Comparison of ENCODE assay signal across 18 cellular contexts in genomic region chr6:158344534-158344933, GRCh38. TPM values are rescaled to one million over a fixed set of nuclear protein-coding genes. Genes with fewer than 3 reads are reported as not detected.
DNase-seq lines count a peak whose midpoint lies in the region; ATAC-seq and TF ChIP-seq lines count a peak whose summit lies in the region.
"Had no signal": no experiment of that assay in that cellular context is flagged by ENCODE, and none has a peak within 500 bp of the region (broad histone marks: within the 10 kb centered on the region; RNA-seq: fewer than 3 reads in every experiment).

No MANE protein-coding gene starts in this region.

- H3K4me1 ChIP-seq in OCI-LY3 (ENCODE audit: low read length) (peaks cover 15% of the 10 kb centered on the region), stomach (peaks cover 0 to 44% (median 10%) of the 10 kb centered on the region in 4 donors)

- no peak for TF ChIP-seq EP300 in stomach (IDR thresholded peaks at IDR 0.05)

- peaks cover 3% of the 10 kb centered on the region; the same call in 1 of the 2 replicates for H4K20me1 ChIP-seq in OCI-LY3 (ENCODE audit: insufficient read depth, low read length)

- no peak overlapping the region; the same call in 1 of the 2 replicates for H3K27ac ChIP-seq in OCI-LY3 (ENCODE audit: low read length)
- peak overlapping the region in 2 of 5 donors; percentile 1 to 49 for H3K27ac ChIP-seq in stomach
- H3K27ac ChIP-seq: HL-60 had no signal

- H3K27me3 ChIP-seq in OCI-LY3 (ENCODE audit: low read depth, low read length) (no peaks in the 10 kb centered on the region), stomach (no peaks in the 10 kb centered on the region)

- H3K4me2 ChIP-seq in OCI-LY3 (ENCODE audit: low read length), result peak overlapping the region; percentile 72

- H3K79me2 ChIP-seq in OCI-LY3 (ENCODE audit: low read length), result no peaks in the 10 kb centered on the region

- H3K4me3 ChIP-seq in OCI-LY3 (ENCODE audit: low read length) (peak overlapping the region; percentile 18), stomach (no peak overlapping the region)

- DNase-seq in GM10266 (ENCODE audit: extremely low spot score) (peak; percentile 33), head of caudate nucleus (no peak), stomach (no peak), NCI-H2171 (lab: John Stamatoyannopoulos, UW) (no peak)
- DNase-seq: activated B cell treated with CpG ODN at 0.5 μM for 24 hours; activated T-cell treated with anti-CD3 and anti-CD28 coated beads, Interleukin-2, amount 50 U/mL, for 24 hours; cortex of kidney; Kasumi-1; NCI-H1694; NCI-H524 treated with DMSO at 0.1 percent for 48 hours; trophoblast cell had no signal

- H3K36me3 ChIP-seq in OCI-LY3 (replicated peaks; ENCODE audit: low read depth, low read length) (no peaks in the 10 kb centered on the region), stomach (peaks cover 0 to 3% (median 0%) of the 10 kb centered on the region in 4 donors)

- H3K9me3 ChIP-seq in OCI-LY3 (ENCODE audit: insufficient read depth, low read length) (no peaks in the 10 kb centered on the region), stomach (peaks cover 0 to 17% (median 5%) of the 10 kb centered on the region in 4 donors)

- no peak for TF ChIP-seq POLR2A in stomach (IDR thresholded peaks at IDR 0.05)

- H2AFZ ChIP-seq in OCI-LY3 (ENCODE audit: low read depth, low read length), result no peak overlapping the region

- ATAC-seq in GM18868 (IDR thresholded peaks at IDR 0.05; ENCODE audit: unreplicated experiment), result peak; percentile 51
- peak; percentile 51 for ATAC-seq in HG02678 (IDR thresholded peaks at IDR 0.05; ENCODE audit: unreplicated experiment)
- ATAC-seq in HG03520 (IDR thresholded peaks at IDR 0.05; ENCODE audit: unreplicated experiment), result no peak
- ATAC-seq: left lobe of liver, Panc1 had no signal

- TF ChIP-seq CTCF in GM10266 (IDR thresholded peaks at IDR 0.05; ENCODE audit: control insufficient read depth, insufficient read depth, low read depth, missing control alignments) (no peak), OCI-LY3 (IDR thresholded peaks at IDR 0.05; ENCODE audit: low read depth, low read length) (no peak), stomach (IDR thresholded peaks at IDR 0.05) (no peak)

- WGBS in stomach, 5 donors, result 45 to 68% (median 46%) methylated on average over 4 of the region's 4 CpGs

- intact Hi-C loops in head of caudate nucleus (cut with DNase I), result no loop called here
- intact Hi-C loops in stomach (cut with DNase I; ENCODE audit: low total_unique reads), result no loop called here

- H3K9ac ChIP-seq in OCI-LY3 (ENCODE audit: low read length), result no peak overlapping the region

RNA-seq across cellular contexts. Expression of gene TULP4, which starts 32.3 kb away (rescaled TPM):
- 100 to 1,000 TPM in 3 of 5 donors, 10 to 100 TPM in 2; 21.1 to 237 (median 116) TPM for total RNA-seq in stomach
- 1 to 10 TPM; 1.7 to 7.9 (median 2.1) TPM for polyA plus RNA-seq in stomach
